Comparison of ENCODE assay signal across 8 cellular contexts in genomic region chr4:15005474-15006115, GRCh38. TPM values are rescaled to one million over a fixed set of nuclear protein-coding genes. Genes with fewer than 3 reads are reported as not detected.
DNase-seq lines count a peak whose midpoint lies in the region; ATAC-seq, FAIRE-seq and TF ChIP-seq lines count a peak whose summit lies in the region.

No MANE protein-coding gene starts in this region.

- peaks cover 48% of the 10 kb centered on the region for H3K36me3 Mint-ChIP-seq in dendritic cell treated with granulocyte-macrophage colony-stimulating factor and Interleukin-4, amounts not matched to agents 40 ng/mL and 50 ng/mL, for 4 days (ENCODE audit: low read depth)
- H3K36me3 Mint-ChIP-seq in natural killer cell treated with Interleukin-12 subunit alpha and Interleukin-12 subunit beta and Interleukin-15 and Interleukin-18, amount 100 ng/mL, for 72 hours = no peaks in the 10 kb centered on the region

- peaks cover 17% of the 10 kb centered on the region for H3K4me1 Mint-ChIP-seq in dendritic cell treated with granulocyte-macrophage colony-stimulating factor and Interleukin-4, amounts not matched to agents 40 ng/mL and 50 ng/mL, for 4 days (ENCODE audit: low read depth)
- peaks cover 16 to 29% of the 10 kb centered on the region in 2 donors for H3K4me1 Mint-ChIP-seq in natural killer cell treated with Interleukin-12 subunit alpha and Interleukin-12 subunit beta and Interleukin-15 and Interleukin-18, amount 100 ng/mL, for 72 hours (ENCODE audit: low read depth in 2 of 2)

- H3K4me3 ChIP-seq in BJ (ENCODE audit: low read depth, low read length) = peak overlapping the region; percentile 99
- H3K4me3 ChIP-seq in LNCaP clone FGC (ENCODE audit: low read depth, low read length) = peak overlapping the region; percentile 66

- DNase-seq in BJ (ENCODE audit: low read depth) (no peak), LNCaP clone FGC (ENCODE audit: low read depth) (no peak), GM19240 (ENCODE audit: insufficient read length, low spot score) (no peak), frontal cortex (ENCODE audit: low spot score in 2 of 2) (no peak)
- DNase-seq in natural killer cell treated with Interleukin-12 subunit alpha and Interleukin-12 subunit beta and Interleukin-15 and Interleukin-18, amount 100 ng/mL, for 72 hours (ENCODE audit: low spot score) = no peak

- ATAC-seq in natural killer cell treated with Interleukin-12 subunit alpha and Interleukin-12 subunit beta and Interleukin-15 and Interleukin-18, amount 100 ng/mL, for 72 hours = no peak
- ATAC-seq in HG02588 (IDR thresholded peaks at IDR 0.05; ENCODE audit: unreplicated experiment) (no peak), HG02884 (IDR thresholded peaks at IDR 0.05; ENCODE audit: unreplicated experiment) (no peak)

- H3K27me3 ChIP-seq in BJ (ENCODE audit: control insufficient read depth, insufficient read depth, low read length) = no peaks in the 10 kb centered on the region

- H3K27me3 Mint-ChIP-seq in dendritic cell treated with granulocyte-macrophage colony-stimulating factor and Interleukin-4, amounts not matched to agents 40 ng/mL and 50 ng/mL, for 4 days = no peaks in the 10 kb centered on the region
- H3K27me3 Mint-ChIP-seq in natural killer cell treated with Interleukin-12 subunit alpha and Interleukin-12 subunit beta and Interleukin-15 and Interleukin-18, amount 100 ng/mL, for 72 hours = no peaks in the 10 kb centered on the region

- no peak for FAIRE-seq in frontal cortex (lab: Jason Lieb, UNC)

- peak overlapping the region; percentile 98 for H3K27ac Mint-ChIP-seq in dendritic cell treated with granulocyte-macrophage colony-stimulating factor and Interleukin-4, amounts not matched to agents 40 ng/mL and 50 ng/mL, for 4 days
- peak overlapping the region; percentile 77 to 90 for H3K27ac Mint-ChIP-seq in natural killer cell treated with Interleukin-12 subunit alpha and Interleukin-12 subunit beta and Interleukin-15 and Interleukin-18, amount 100 ng/mL, for 72 hours

- CTCF ChIA-PET in BJ (lab: Yijun Ruan, JAX) = no interaction called here

- POLR2A ChIA-PET in BJ (lab: Charles Lee) = interaction anchor here (0.6 kb wide), 2 partner anchors 16 to 1146 kb away, joined by 4 to 6 read pairs; no protein-coding TSS in a partner anchor

- TF ChIP-seq CTCF in BJ (IDR thresholded peaks at IDR 0.05; ENCODE audit: insufficient read depth, low read depth, low read length) (no peak), LNCaP clone FGC (IDR thresholded peaks at IDR 0.05; ENCODE audit: control insufficient read depth, extremely low read depth, insufficient read depth) (no peak)

- H3K9me3 Mint-ChIP-seq in dendritic cell treated with granulocyte-macrophage colony-stimulating factor and Interleukin-4, amounts not matched to agents 40 ng/mL and 50 ng/mL, for 4 days = no peaks in the 10 kb centered on the region
- no peaks in the 10 kb centered on the region for H3K9me3 Mint-ChIP-seq in natural killer cell treated with Interleukin-12 subunit alpha and Interleukin-12 subunit beta and Interleukin-15 and Interleukin-18, amount 100 ng/mL, for 72 hours

- 0 out of 2 replicates have a peak, but pooled peaks cover 1% of the 10 kb centered on the region for H3K36me3 ChIP-seq in BJ (ENCODE audit: control insufficient read depth, insufficient read depth, low read length)

- H3K4me3 Mint-ChIP-seq in dendritic cell treated with granulocyte-macrophage colony-stimulating factor and Interleukin-4, amounts not matched to agents 40 ng/mL and 50 ng/mL, for 4 days = peak overlapping the region; percentile 80
- peak overlapping the region; percentile 89 for H3K4me3 Mint-ChIP-seq in natural killer cell treated with Interleukin-12 subunit alpha and Interleukin-12 subunit beta and Interleukin-15 and Interleukin-18, amount 100 ng/mL, for 72 hours

- intact Hi-C loops in dendritic cell treated with granulocyte-macrophage colony-stimulating factor and Interleukin-4, amounts not matched to agents 40 ng/mL and 50 ng/mL, for 4 days (cut with micrococcal nuclease) = loop anchor here (5.0 to 10.0 kb wide), 5 partner anchors 37 to 1521 kb away; partner anchors contain the start of gene RAB28

RNA-seq across cellular contexts. Expression of gene CPEB2, which starts 3.3 kb away (rescaled TPM):
- 2.8 and 6.7 TPM in 2 replicates for polyA plus RNA-seq in BJ (2011; rRNA removed)
- polyA minus RNA-seq in BJ (2011; rRNA and poly(A)+ RNA removed) = 8.5 and 15.6 TPM in 2 replicates
- 1 to 10 TPM; 5.4 to 8.6 TPM for total RNA-seq in natural killer cell treated with Interleukin-12 subunit alpha and Interleukin-12 subunit beta and Interleukin-15 and Interleukin-18, amount 100 ng/mL, for 72 hours
- total RNA-seq in frontal cortex = 26.9 TPM
